In the genomic region with DNA sequence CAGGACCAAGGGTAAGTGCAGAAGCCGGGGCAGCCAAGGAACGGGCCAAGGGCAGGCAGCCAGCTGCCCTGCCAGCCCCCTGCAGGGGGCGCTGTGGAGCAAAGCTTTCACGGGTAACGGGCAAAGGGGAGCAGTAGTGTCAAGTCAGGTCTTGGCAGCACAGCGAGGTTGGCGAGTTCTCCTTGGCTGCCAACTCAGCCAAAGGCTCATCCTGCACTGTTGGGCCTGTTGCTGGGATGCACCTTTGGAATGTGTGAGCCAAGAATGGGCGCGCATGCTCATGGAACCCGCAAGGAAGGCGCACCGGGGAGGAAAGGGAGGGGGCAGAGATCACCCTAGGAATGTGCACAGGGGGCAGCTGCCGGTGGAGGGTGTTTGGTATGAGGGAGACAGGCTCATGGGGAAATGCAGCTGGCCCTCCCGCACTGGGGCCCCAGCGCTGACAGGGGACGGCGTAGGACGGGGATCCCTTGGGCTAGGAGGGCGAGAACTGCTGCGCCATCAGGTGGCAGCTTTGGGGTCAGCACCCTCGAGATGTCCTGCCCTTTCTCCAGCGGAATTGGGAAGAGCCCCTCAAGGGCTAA, we compare ENCODE assay signal across 8 cellular contexts.
DNase-seq lines count a peak whose midpoint lies in the region; ATAC-seq and TF ChIP-seq lines count a peak whose summit lies in the region.

No MANE protein-coding gene starts in this region.

- no peaks in the 10 kb centered on the region for H3K9me3 Mint-ChIP-seq in activated T-cell treated with anti-CD3 and anti-CD28 coated beads, Interleukin-2, amount 50 U/mL, for 72 hours

- TF ChIP-seq CTCF in fibroblast of pulmonary artery (IDR thresholded peaks at IDR 0.05; ENCODE audit: low read length, missing control alignments) (peak; percentile 38), parathyroid adenoma (IDR thresholded peaks at IDR 0.05) (peak; percentile 64)

- no peaks in the 10 kb centered on the region for H3K79me2 ChIP-seq in parathyroid adenoma

- no peaks in the 10 kb centered on the region for H3K4me1 ChIP-seq in parathyroid adenoma

- no peak overlapping the region for H3K4me2 ChIP-seq in parathyroid adenoma (ENCODE audit: low read length)

- peak overlapping the region; percentile 69 for H2AFZ ChIP-seq in parathyroid adenoma

- peaks cover 52% of the 10 kb centered on the region for H3K27me3 Mint-ChIP-seq in activated T-cell treated with anti-CD3 and anti-CD28 coated beads, Interleukin-2, amount 50 U/mL, for 72 hours (ENCODE audit: low read depth)

- no peaks in the 10 kb centered on the region for H3K36me3 Mint-ChIP-seq in activated T-cell treated with anti-CD3 and anti-CD28 coated beads, Interleukin-2, amount 50 U/mL, for 72 hours (ENCODE audit: insufficient read depth in 2 of 2)

- no peaks in the 10 kb centered on the region for H3K36me3 ChIP-seq in H7 (replicated peaks; ENCODE audit: control insufficient read depth, insufficient read depth, low read length)
- H3K36me3 ChIP-seq in parathyroid adenoma (ENCODE audit: control insufficient read depth, insufficient read depth, low read length) = no peaks in the 10 kb centered on the region

- no peaks in the 10 kb centered on the region for H3K9me3 ChIP-seq in parathyroid adenoma (ENCODE audit: control insufficient read depth, low read length)

- H3K27ac ChIP-seq in parathyroid adenoma = no peak overlapping the region

- peak; percentile 30 for DNase-seq in ELR (ENCODE audit: low read depth)
- peak; percentile 90 for DNase-seq in H7
- DNase-seq in NCI-H69 (lab: John Stamatoyannopoulos, UW) = peak; percentile 42
- DNase-seq in activated T-cell treated with anti-CD3 and anti-CD28 coated beads, Interleukin-2, amount 50 U/mL, for 72 hours = peak; percentile 78 to 86
- DNase-seq in fibroblast of pulmonary artery (ENCODE audit: low read depth) = peak; percentile 1
- no peak for DNase-seq in RKO (ENCODE audit: low spot score)

- TF ChIP-seq POLR2A in GM18505 (IDR thresholded peaks at IDR 0.05; ENCODE audit: borderline replicate concordance, extremely low read depth, insufficient read depth, insufficient read length) = no peak

- H3K27ac Mint-ChIP-seq in activated T-cell treated with anti-CD3 and anti-CD28 coated beads, Interleukin-2, amount 50 U/mL, for 72 hours = no peak overlapping the region

- no peak overlapping the region for H3K9ac ChIP-seq in parathyroid adenoma

- ATAC-seq in activated T-cell treated with anti-CD3 and anti-CD28 coated beads, Interleukin-2, amount 50 U/mL, for 72 hours (replicated peaks in 1 of 2) = peak; percentile 89 to 90
- no peak for ATAC-seq in GM18505 (IDR thresholded peaks at IDR 0.05; ENCODE audit: unreplicated experiment)

- peak overlapping the region; percentile 85 to 90 for H3K4me3 Mint-ChIP-seq in activated T-cell treated with anti-CD3 and anti-CD28 coated beads, Interleukin-2, amount 50 U/mL, for 72 hours

- H3K27me3 ChIP-seq in H7 (ENCODE audit: control insufficient read depth, insufficient read depth, low read length) (peaks cover 5% of the 10 kb centered on the region; the same call in 1 of the 2 replicates), parathyroid adenoma (ENCODE audit: control insufficient read depth, insufficient read depth, low read length) (no peaks in the 10 kb centered on the region)

- H3K4me3 ChIP-seq in H7 (ENCODE audit: insufficient read depth, low read depth, low read length) = peak overlapping the region; percentile 53
- H3K4me3 ChIP-seq in fibroblast of pulmonary artery (replicated peaks; ENCODE audit: low read depth, low read length) = no peak overlapping the region
- H3K4me3 ChIP-seq in parathyroid adenoma (ENCODE audit: low read depth, low read length) = no peak overlapping the region

- H3K4me1 Mint-ChIP-seq in activated T-cell treated with anti-CD3 and anti-CD28 coated beads, Interleukin-2, amount 50 U/mL, for 72 hours (ENCODE audit: low read depth) = peaks cover 5% of the 10 kb centered on the region
